1 cellular context compared by ENCODE assay signal in the genomic region with DNA sequence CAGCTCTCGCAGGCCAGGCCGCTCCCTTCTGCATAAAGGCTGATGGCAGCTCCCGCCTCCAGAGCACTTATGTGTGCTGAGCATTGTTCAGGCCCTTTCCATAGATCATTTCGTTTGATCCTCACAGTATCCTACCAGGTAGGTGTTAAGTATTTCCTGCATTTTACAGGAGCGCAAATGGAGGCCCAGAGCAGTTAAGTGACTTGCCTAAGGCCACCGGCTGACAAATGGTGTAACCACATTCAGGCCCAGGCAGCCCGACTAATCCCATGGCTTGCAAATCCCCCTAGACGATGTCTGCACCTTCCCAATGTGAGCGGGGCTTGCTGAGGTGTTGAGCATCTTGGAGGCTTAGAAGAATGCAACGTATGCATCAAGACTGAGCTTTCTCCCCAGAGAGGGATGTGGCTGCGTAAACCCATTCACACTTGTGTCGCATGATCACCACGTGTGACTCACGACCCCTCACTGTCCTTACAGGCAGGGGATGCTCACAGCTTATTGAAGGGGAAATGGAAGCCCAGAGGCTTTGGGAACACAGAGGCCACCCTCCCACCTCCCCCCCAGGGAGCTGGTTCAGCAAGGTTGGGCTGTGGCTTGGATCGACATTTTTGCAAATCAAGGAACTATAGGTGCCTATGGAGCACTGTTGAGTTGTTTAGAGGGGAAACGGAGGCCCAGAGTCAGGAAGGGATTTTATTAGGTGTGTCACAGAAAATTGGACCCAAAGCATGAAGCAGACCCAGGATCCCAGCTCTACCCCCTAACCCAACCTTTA.
TF ChIP-seq lines count a peak whose summit lies in the region.

No MANE protein-coding gene starts in this region.

TF ChIP-seq in HepG2, 621 proteins besides CTCF, POLR2A, EP300 and RAD21 (continued from another document):
- TF ChIP-seq, protein P1, sequence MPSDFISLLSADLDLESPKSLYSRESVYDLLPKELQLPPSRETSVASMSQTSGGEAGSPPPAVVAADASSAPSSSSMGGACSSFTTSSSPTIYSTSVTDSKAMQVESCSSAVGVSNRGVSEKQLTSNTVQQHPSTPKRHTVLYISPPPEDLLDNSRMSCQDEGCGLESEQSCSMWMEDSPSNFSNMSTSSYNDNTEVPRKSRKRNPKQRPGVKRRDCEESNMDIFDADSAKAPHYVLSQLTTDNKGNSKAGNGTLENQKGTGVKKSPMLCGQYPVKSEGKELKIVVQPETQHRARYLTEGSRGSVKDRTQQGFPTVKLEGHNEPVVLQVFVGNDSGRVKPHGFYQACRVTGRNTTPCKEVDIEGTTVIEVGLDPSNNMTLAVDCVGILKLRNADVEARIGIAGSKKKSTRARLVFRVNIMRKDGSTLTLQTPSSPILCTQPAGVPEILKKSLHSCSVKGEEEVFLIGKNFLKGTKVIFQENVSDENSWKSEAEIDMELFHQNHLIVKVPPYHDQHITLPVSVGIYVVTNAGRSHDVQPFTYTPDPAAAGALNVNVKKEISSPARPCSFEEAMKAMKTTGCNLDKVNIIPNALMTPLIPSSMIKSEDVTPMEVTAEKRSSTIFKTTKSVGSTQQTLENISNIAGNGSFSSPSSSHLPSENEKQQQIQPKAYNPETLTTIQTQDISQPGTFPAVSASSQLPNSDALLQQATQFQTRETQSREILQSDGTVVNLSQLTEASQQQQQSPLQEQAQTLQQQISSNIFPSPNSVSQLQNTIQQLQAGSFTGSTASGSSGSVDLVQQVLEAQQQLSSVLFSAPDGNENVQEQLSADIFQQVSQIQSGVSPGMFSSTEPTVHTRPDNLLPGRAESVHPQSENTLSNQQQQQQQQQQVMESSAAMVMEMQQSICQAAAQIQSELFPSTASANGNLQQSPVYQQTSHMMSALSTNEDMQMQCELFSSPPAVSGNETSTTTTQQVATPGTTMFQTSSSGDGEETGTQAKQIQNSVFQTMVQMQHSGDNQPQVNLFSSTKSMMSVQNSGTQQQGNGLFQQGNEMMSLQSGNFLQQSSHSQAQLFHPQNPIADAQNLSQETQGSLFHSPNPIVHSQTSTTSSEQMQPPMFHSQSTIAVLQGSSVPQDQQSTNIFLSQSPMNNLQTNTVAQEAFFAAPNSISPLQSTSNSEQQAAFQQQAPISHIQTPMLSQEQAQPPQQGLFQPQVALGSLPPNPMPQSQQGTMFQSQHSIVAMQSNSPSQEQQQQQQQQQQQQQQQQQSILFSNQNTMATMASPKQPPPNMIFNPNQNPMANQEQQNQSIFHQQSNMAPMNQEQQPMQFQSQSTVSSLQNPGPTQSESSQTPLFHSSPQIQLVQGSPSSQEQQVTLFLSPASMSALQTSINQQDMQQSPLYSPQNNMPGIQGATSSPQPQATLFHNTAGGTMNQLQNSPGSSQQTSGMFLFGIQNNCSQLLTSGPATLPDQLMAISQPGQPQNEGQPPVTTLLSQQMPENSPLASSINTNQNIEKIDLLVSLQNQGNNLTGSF (CRISPR knock-in tag; IDR thresholded peaks at IDR 0.05) = 0 out of 2 replicates have a peak, but pooled peaks have one; percentile 26
- TF ChIP-seq MEIS1 (CRISPR knock-in tag; IDR thresholded peaks at IDR 0.05; ENCODE audit: borderline replicate concordance) (no peak), U2AF1 (optimal IDR thresholded peaks at IDR 0.05; ENCODE audit: low read depth, low read length) (no peak), ZSCAN31 (CRISPR knock-in tag; IDR thresholded peaks at IDR 0.05; ENCODE audit: low read depth) (0 out of 2 replicates have a peak, but pooled peaks have one; percentile 34), EED (CRISPR knock-in tag; IDR thresholded peaks at IDR 0.05) (peak; percentile 52; the same call in 1 of the 2 replicates), ZNF431 (CRISPR knock-in tag; IDR thresholded peaks at IDR 0.05; ENCODE audit: borderline replicate concordance, low read depth) (no peak), ZSCAN25 (CRISPR knock-in tag; IDR thresholded peaks at IDR 0.05) (no peak), ZBTB38 (CRISPR knock-in tag; IDR thresholded peaks at IDR 0.05) (no peak), ZNF441 (CRISPR knock-in tag; IDR thresholded peaks at IDR 0.05; ENCODE audit: borderline replicate concordance) (no peak), ZNF772 (CRISPR knock-in tag; IDR thresholded peaks at IDR 0.05) (no peak), KDM2A (CRISPR knock-in tag; IDR thresholded peaks at IDR 0.05; ENCODE audit: borderline replicate concordance, low read depth) (0 out of 2 replicates have a peak, but pooled peaks have one; percentile 19), ZNF605 (CRISPR knock-in tag; IDR thresholded peaks at IDR 0.05) (0 out of 2 replicates have a peak, but pooled peaks have one; percentile 5), ZNF552 (CRISPR knock-in tag; IDR thresholded peaks at IDR 0.05; ENCODE audit: borderline replicate concordance) (no peak), ZNF766 (CRISPR knock-in tag; IDR thresholded peaks at IDR 0.05; ENCODE audit: borderline replicate concordance) (no peak), SAFB2 (CRISPR knock-in tag; IDR thresholded peaks at IDR 0.05; ENCODE audit: borderline replicate concordance, low read depth) (no peak), JARID2 (CRISPR knock-in tag; IDR thresholded peaks at IDR 0.05; ENCODE audit: insufficient replicate concordance) (no peak), ZNF557 (CRISPR knock-in tag; IDR thresholded peaks at IDR 0.05) (no peak), CENPT (CRISPR knock-in tag; IDR thresholded peaks at IDR 0.05; ENCODE audit: low read depth) (no peak), DPF2 (CRISPR knock-in tag; IDR thresholded peaks at IDR 0.05; ENCODE audit: borderline replicate concordance, low read depth) (no peak), ZNF782 (CRISPR knock-in tag; IDR thresholded peaks at IDR 0.05; ENCODE audit: borderline replicate concordance) (no peak), SALL2 (CRISPR knock-in tag; IDR thresholded peaks at IDR 0.05) (no peak), SOX13 (IDR thresholded peaks at IDR 0.05) (no peak), SOX13 (CRISPR knock-in tag; conservative IDR thresholded peaks at IDR 0.05 in 1 of 2, IDR thresholded peaks at IDR 0.05 in 1 of 2) (no peak), GABPB1 (CRISPR knock-in tag; IDR thresholded peaks at IDR 0.05) (no peak), ZKSCAN1 (IDR thresholded peaks at IDR 0.05; ENCODE audit: low read length) (no peak), TBX2 (CRISPR knock-in tag; IDR thresholded peaks at IDR 0.05; ENCODE audit: borderline replicate concordance) (0 out of 2 replicates have a peak, but pooled peaks have one; percentile 12), HNRNPH1 (optimal IDR thresholded peaks at IDR 0.05; ENCODE audit: low read depth, low read length) (no peak), ARHGAP35 (CRISPR knock-in tag; IDR thresholded peaks at IDR 0.05; ENCODE audit: borderline replicate concordance) (0 out of 2 replicates have a peak, but pooled peaks have one; percentile 54), POLR2G (IDR thresholded peaks at IDR 0.05; ENCODE audit: low read depth, low read length) (peak; percentile 62)
- TF ChIP-seq, protein P2, sequence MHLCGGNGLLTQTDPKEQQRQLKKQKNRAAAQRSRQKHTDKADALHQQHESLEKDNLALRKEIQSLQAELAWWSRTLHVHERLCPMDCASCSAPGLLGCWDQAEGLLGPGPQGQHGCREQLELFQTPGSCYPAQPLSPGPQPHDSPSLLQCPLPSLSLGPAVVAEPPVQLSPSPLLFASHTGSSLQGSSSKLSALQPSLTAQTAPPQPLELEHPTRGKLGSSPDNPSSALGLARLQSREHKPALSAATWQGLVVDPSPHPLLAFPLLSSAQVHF (CRISPR knock-in tag; IDR thresholded peaks at IDR 0.05) = 0 out of 2 replicates have a peak, but pooled peaks have one; percentile 26
- TF ChIP-seq, protein P3, sequence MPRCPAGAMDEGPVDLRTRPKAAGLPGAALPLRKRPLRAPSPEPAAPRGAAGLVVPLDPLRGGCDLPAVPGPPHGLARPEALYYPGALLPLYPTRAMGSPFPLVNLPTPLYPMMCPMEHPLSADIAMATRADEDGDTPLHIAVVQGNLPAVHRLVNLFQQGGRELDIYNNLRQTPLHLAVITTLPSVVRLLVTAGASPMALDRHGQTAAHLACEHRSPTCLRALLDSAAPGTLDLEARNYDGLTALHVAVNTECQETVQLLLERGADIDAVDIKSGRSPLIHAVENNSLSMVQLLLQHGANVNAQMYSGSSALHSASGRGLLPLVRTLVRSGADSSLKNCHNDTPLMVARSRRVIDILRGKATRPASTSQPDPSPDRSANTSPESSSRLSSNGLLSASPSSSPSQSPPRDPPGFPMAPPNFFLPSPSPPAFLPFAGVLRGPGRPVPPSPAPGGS (CRISPR knock-in tag; IDR thresholded peaks at IDR 0.05) = 0 out of 2 replicates have a peak, but pooled peaks have one; percentile 14
- TF ChIP-seq, protein P4, sequence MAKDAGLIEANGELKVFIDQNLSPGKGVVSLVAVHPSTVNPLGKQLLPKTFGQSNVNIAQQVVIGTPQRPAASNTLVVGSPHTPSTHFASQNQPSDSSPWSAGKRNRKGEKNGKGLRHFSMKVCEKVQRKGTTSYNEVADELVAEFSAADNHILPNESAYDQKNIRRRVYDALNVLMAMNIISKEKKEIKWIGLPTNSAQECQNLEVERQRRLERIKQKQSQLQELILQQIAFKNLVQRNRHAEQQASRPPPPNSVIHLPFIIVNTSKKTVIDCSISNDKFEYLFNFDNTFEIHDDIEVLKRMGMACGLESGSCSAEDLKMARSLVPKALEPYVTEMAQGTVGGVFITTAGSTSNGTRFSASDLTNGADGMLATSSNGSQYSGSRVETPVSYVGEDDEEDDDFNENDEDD (CRISPR knock-in tag; IDR thresholded peaks at IDR 0.05; ENCODE audit: borderline replicate concordance) = no peak
- TF ChIP-seq, protein P5, sequence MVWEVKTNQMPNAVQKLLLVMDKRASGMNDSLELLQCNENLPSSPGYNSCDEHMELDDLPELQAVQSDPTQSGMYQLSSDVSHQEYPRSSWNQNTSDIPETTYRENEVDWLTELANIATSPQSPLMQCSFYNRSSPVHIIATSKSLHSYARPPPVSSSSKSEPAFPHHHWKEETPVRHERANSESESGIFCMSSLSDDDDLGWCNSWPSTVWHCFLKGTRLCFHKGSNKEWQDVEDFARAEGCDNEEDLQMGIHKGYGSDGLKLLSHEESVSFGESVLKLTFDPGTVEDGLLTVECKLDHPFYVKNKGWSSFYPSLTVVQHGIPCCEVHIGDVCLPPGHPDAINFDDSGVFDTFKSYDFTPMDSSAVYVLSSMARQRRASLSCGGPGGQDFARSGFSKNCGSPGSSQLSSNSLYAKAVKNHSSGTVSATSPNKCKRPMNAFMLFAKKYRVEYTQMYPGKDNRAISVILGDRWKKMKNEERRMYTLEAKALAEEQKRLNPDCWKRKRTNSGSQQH (CRISPR knock-in tag; IDR thresholded peaks at IDR 0.05; ENCODE audit: low read depth) = no peak
- TF ChIP-seq, protein P6, sequence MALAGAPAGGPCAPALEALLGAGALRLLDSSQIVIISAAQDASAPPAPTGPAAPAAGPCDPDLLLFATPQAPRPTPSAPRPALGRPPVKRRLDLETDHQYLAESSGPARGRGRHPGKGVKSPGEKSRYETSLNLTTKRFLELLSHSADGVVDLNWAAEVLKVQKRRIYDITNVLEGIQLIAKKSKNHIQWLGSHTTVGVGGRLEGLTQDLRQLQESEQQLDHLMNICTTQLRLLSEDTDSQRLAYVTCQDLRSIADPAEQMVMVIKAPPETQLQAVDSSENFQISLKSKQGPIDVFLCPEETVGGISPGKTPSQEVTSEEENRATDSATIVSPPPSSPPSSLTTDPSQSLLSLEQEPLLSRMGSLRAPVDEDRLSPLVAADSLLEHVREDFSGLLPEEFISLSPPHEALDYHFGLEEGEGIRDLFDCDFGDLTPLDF (CRISPR knock-in tag; IDR thresholded peaks at IDR 0.05) = no peak
- TF ChIP-seq, protein P7, sequence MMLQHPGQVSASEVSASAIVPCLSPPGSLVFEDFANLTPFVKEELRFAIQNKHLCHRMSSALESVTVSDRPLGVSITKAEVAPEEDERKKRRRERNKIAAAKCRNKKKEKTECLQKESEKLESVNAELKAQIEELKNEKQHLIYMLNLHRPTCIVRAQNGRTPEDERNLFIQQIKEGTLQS (CRISPR knock-in tag; IDR thresholded peaks at IDR 0.05) = no peak
